8 cellular contexts compared by ENCODE assay signal in the genomic region with DNA sequence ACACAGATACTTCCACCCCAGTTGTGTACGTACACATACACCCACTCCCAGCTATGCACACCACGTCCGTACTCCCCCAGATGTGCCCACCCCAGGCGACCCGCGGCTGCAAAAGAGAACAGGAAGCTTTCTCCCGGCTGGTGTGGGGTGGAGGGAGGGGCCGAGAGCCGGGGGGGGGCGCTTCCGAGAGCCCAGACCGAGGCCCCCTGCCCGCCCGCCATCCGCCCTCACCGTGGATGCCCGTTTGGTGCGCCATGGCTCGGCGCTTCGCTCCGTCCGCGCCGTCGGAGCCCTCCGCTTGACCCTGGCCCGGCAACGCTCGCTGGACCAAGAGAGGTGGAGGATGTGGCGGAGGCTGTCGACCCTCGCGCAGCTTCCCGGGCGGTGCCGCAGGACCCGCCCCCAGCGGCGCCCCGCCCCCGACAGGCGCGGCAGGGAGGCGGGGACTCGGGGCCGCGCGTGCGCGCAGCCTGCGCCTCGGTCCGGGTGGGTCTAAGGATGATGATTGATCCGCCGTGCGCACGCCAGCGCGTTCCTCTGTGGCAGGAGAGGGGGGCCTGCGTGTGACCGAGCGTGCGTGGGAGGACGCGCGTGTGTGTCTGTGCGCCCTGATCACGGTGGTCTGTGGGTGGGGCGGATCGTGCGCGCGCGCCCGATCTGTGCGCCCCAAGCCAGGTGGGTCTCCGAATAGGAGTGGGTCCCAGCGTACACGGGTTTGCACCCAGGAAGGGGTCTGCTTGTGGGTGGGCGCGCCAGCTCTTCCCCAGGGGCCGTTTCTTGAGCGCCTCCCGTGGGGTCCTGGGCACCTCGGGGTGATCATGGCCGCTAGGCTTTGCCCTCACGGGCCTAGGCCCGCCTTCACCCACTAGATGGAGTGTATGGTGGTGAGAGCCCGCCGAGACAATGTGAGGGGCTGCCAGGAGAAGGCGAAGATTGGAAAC. TPM values are rescaled to one million over a fixed set of nuclear protein-coding genes. Genes with fewer than 3 reads are reported as not detected.
A peak's percentile ranks its signal among the peaks of the same experiment; 100 is the strongest.
DNase-seq lines count a peak whose midpoint lies in the region; ATAC-seq and TF ChIP-seq lines count a peak whose summit lies in the region.

TWF2 (minus strand) TSS at position 398 of the 941 bp plus-strand sequence; CDS start at position 256, 142 bp downstream.

- H3K27me3 ChIP-seq in HL-60 (ENCODE audit: insufficient read depth, poor library complexity, severe bottlenecking): no peaks in the 10 kb centered on the region

- DNase-seq in COLO668 (lab: John Stamatoyannopoulos, UW; ENCODE audit: unreplicated experiment): peak; percentile 76
- peak; percentile 68 to 91 for DNase-seq in HL-60 (ENCODE audit: low read depth in 1 of 2, low spot score in 1 of 2)
- DNase-seq in RKO (ENCODE audit: low spot score): peak; percentile 83
- DNase-seq in activated T-helper 2 cell treated with anti-CD3 and anti-CD28 coated beads, Interferon-gamma antibody, Interleukin-2, Interleukin-4, amounts not matched to agents 10 μg/mL and 5 μg/mL and 100 μg/mL, durations not matched to agents 14 hours and 24 hours and 36 hours (ENCODE audit: low spot score): peak; percentile 83
- DNase-seq in fibroblast of pulmonary artery (ENCODE audit: low read depth): peak; percentile 77

- H3K4me3 Mint-ChIP-seq in activated T-helper 2 cell treated with anti-CD3 and anti-CD28 coated beads, Interferon-gamma antibody, Interleukin-2, Interleukin-4, amounts not matched to agents 10 μg/mL and 5 μg/mL and 100 μg/mL, durations not matched to agents 14 hours and 24 hours and 36 hours (ENCODE audit: low read depth): peak within 1 kb of the TSS; percentile 96
- H3K4me3 Mint-ChIP-seq in nephron: peak within 1 kb of the TSS; percentile 95 to 99 (median 99)
- peak within 1 kb of the TSS; percentile 99 for H3K4me3 Mint-ChIP-seq in stimulated activated naive CD8-positive, alpha-beta T cell treated with anti-CD3 and anti-CD28 coated beads, Interleukin-15, Interleukin-2, amounts not matched to agents 100 ng/mL and 50 ng/mL, for 24 hours

- peak; percentile 26 for TF ChIP-seq CTCF in HL-60 (IDR thresholded peaks at IDR 0.05; ENCODE audit: insufficient read depth, low read length)
- TF ChIP-seq CTCF in fibroblast of pulmonary artery (IDR thresholded peaks at IDR 0.05; ENCODE audit: low read length, missing control alignments): peak; percentile 38
- peak; percentile 11 to 31 (median 28) for TF ChIP-seq CTCF in nephron (IDR thresholded peaks at IDR 0.05; ENCODE audit: unreplicated experiment in 3 of 3)

- H3K9me3 Mint-ChIP-seq in activated T-helper 2 cell treated with anti-CD3 and anti-CD28 coated beads, Interferon-gamma antibody, Interleukin-2, Interleukin-4, amounts not matched to agents 10 μg/mL and 5 μg/mL and 100 μg/mL, durations not matched to agents 14 hours and 24 hours and 36 hours: no peaks in the 10 kb centered on the region
- no peaks in the 10 kb centered on the region for H3K9me3 Mint-ChIP-seq in nephron
- no peaks in the 10 kb centered on the region for H3K9me3 Mint-ChIP-seq in stimulated activated naive CD8-positive, alpha-beta T cell treated with anti-CD3 and anti-CD28 coated beads, Interleukin-15, Interleukin-2, amounts not matched to agents 100 ng/mL and 50 ng/mL, for 24 hours

- peak within 1 kb of the TSS; percentile 91 for H3K4me3 ChIP-seq in HL-60 (replicated peaks; ENCODE audit: insufficient read depth, low read length)
- peak within 1 kb of the TSS; percentile 87 for H3K4me3 ChIP-seq in fibroblast of pulmonary artery (replicated peaks; ENCODE audit: low read depth, low read length)

- peak within 1 kb of the TSS; percentile 95 for H3K27ac ChIP-seq in HL-60 (replicated peaks)

- intact Hi-C loops in activated T-helper 2 cell treated with anti-CD3 and anti-CD28 coated beads, Interferon-gamma antibody, Interleukin-2, Interleukin-4, amounts not matched to agents 10 μg/mL and 5 μg/mL and 100 μg/mL, durations not matched to agents 14 hours and 24 hours and 36 hours (cut with micrococcal nuclease): loop anchor here (1.0 kb wide), 2 partner anchors 7 to 39 kb away; partner anchors contain the start of gene WDR82

- no peaks in the 10 kb centered on the region for H3K27me3 Mint-ChIP-seq in activated T-helper 2 cell treated with anti-CD3 and anti-CD28 coated beads, Interferon-gamma antibody, Interleukin-2, Interleukin-4, amounts not matched to agents 10 μg/mL and 5 μg/mL and 100 μg/mL, durations not matched to agents 14 hours and 24 hours and 36 hours (ENCODE audit: low read depth)
- no peaks in the 10 kb centered on the region for H3K27me3 Mint-ChIP-seq in nephron (ENCODE audit: low read depth)
- H3K27me3 Mint-ChIP-seq in stimulated activated naive CD8-positive, alpha-beta T cell treated with anti-CD3 and anti-CD28 coated beads, Interleukin-15, Interleukin-2, amounts not matched to agents 100 ng/mL and 50 ng/mL, for 24 hours: no peaks in the 10 kb centered on the region

- ATAC-seq in GM19452 (IDR thresholded peaks at IDR 0.05; ENCODE audit: unreplicated experiment): peak; percentile 78

- H3K4me1 Mint-ChIP-seq in activated T-helper 2 cell treated with anti-CD3 and anti-CD28 coated beads, Interferon-gamma antibody, Interleukin-2, Interleukin-4, amounts not matched to agents 10 μg/mL and 5 μg/mL and 100 μg/mL, durations not matched to agents 14 hours and 24 hours and 36 hours (ENCODE audit: low read depth): peaks cover 51% of the 10 kb centered on the region
- H3K4me1 Mint-ChIP-seq in nephron: peaks cover 25% of the 10 kb centered on the region
- H3K4me1 Mint-ChIP-seq in stimulated activated naive CD8-positive, alpha-beta T cell treated with anti-CD3 and anti-CD28 coated beads, Interleukin-15, Interleukin-2, amounts not matched to agents 100 ng/mL and 50 ng/mL, for 24 hours (ENCODE audit: low read depth): peaks cover 84% of the 10 kb centered on the region

- peaks cover 40% of the 10 kb centered on the region for H3K36me3 Mint-ChIP-seq in activated T-helper 2 cell treated with anti-CD3 and anti-CD28 coated beads, Interferon-gamma antibody, Interleukin-2, Interleukin-4, amounts not matched to agents 10 μg/mL and 5 μg/mL and 100 μg/mL, durations not matched to agents 14 hours and 24 hours and 36 hours (ENCODE audit: low read depth)
- no peaks in the 10 kb centered on the region for H3K36me3 Mint-ChIP-seq in nephron (ENCODE audit: low read depth)
- peaks cover 15% of the 10 kb centered on the region for H3K36me3 Mint-ChIP-seq in stimulated activated naive CD8-positive, alpha-beta T cell treated with anti-CD3 and anti-CD28 coated beads, Interleukin-15, Interleukin-2, amounts not matched to agents 100 ng/mL and 50 ng/mL, for 24 hours (ENCODE audit: low read depth)

- H3K27ac Mint-ChIP-seq in activated T-helper 2 cell treated with anti-CD3 and anti-CD28 coated beads, Interferon-gamma antibody, Interleukin-2, Interleukin-4, amounts not matched to agents 10 μg/mL and 5 μg/mL and 100 μg/mL, durations not matched to agents 14 hours and 24 hours and 36 hours: peak within 1 kb of the TSS; percentile 99
- H3K27ac Mint-ChIP-seq in nephron: peak within 1 kb of the TSS; percentile 83 to 95 (median 89)
- peak within 1 kb of the TSS; percentile 96 for H3K27ac Mint-ChIP-seq in stimulated activated naive CD8-positive, alpha-beta T cell treated with anti-CD3 and anti-CD28 coated beads, Interleukin-15, Interleukin-2, amounts not matched to agents 100 ng/mL and 50 ng/mL, for 24 hours

RNA-seq across cellular contexts. Expression of gene TWF2, which starts in this region (rescaled TPM):
- 89.7 and 91.1 TPM in 2 replicates for total RNA-seq in activated T-helper 2 cell treated with anti-CD3 and anti-CD28 coated beads, Interferon-gamma antibody, Interleukin-2, Interleukin-4, amounts not matched to agents 10 μg/mL and 5 μg/mL and 100 μg/mL, durations not matched to agents 14 hours and 24 hours and 36 hours

Comparison
In these comparisons a context has a peak if more than half of its experiments do, and no peak if none do; other contexts are left out.
1. Peak in every context shown above with its lines: DNase-seq, ATAC-seq, H3K4me3 ChIP-seq and H3K27ac ChIP-seq.